9 cellular contexts compared by ENCODE assay signal in genomic region chr16:71526111-71526998, GRCh38. TPM values are rescaled to one million over a fixed set of nuclear protein-coding genes. Genes with fewer than 3 reads are reported as not detected.
DNase-seq lines count a peak whose midpoint lies in the region; ATAC-seq, FAIRE-seq and TF ChIP-seq lines count a peak whose summit lies in the region.
"Had no signal": no experiment of that assay in that cellular context is flagged by ENCODE, and none has a peak within 500 bp of the region (broad histone marks: within the 10 kb centered on the region; RNA-seq: fewer than 3 reads in every experiment).

Gene CHST4 (plus strand): TSS chr16:71526426. CDS start chr16:71536678, 10,252 bp downstream.

- CTCF ChIA-PET in GM12878 (lab: Yijun Ruan, JAX), result interaction anchor here (0.7 to 3.1 kb wide), 7 partner anchors 10 to 113 kb away, joined by 3 to 20 read pairs (median 5); no protein-coding TSS in a partner anchor

- H3K4me2 ChIP-seq in GM12878 (ENCODE audit: control insufficient read depth, insufficient read depth), result peak within 1 kb of the TSS; percentile 62; the same call in 1 of the 2 replicates

- ATAC-seq in GM12878 (peak; percentile 74), GM19463 (IDR thresholded peaks at IDR 0.05; ENCODE audit: unreplicated experiment) (no peak), GM21447 (IDR thresholded peaks at IDR 0.05; ENCODE audit: unreplicated experiment) (no peak)

- no peak for TF ChIP-seq RAD21 in GM12878 (IDR thresholded peaks at IDR 0.05; ENCODE audit: insufficient read depth, low read depth, low read length)

- no peaks in the 10 kb centered on the region for H3K36me3 Mint-ChIP-seq in nephron progenitor cell (ENCODE audit: low read depth)

- H3K27me3 ChIP-seq in GM12878 (replicated peaks in 1 of 2; ENCODE audit: control insufficient read depth in 2 of 2, insufficient read depth in 2 of 2, low read length in 1 of 2), result no peaks in the 10 kb centered on the region; a peak in 1 of 4 replicates

- peak within 1 kb of the TSS; percentile 83 for H3K4me3 Mint-ChIP-seq in nephron progenitor cell

- H3K27me3 Mint-ChIP-seq in nephron progenitor cell (ENCODE audit: low read depth, poor library complexity), result peaks cover 61% of the 10 kb centered on the region

- no peaks in the 10 kb centered on the region for H3K9me3 ChIP-seq in GM12878 (replicated peaks; ENCODE audit: control insufficient read depth, insufficient read depth, low read length)

- intact Hi-C loops in GM12878 (cut with micrococcal nuclease; ENCODE audit: unreplicated experiment), result no loop called here

- H2AFZ ChIP-seq in GM12878 (ENCODE audit: control insufficient read depth, low read depth, low read length), result peak within 1 kb of the TSS; percentile 35

- no peak within 1 kb of the TSS for H3K27ac ChIP-seq in GM12878 (ENCODE audit: control insufficient read depth, insufficient read depth)

- peaks cover 40% of the 10 kb centered on the region for H3K4me1 Mint-ChIP-seq in nephron progenitor cell

- H3K36me3 ChIP-seq in GM12878 (ENCODE audit: control insufficient read depth in 2 of 2, insufficient read depth in 2 of 2, low read length in 1 of 2), result no peaks in the 10 kb centered on the region

- H3K27ac Mint-ChIP-seq in nephron progenitor cell, result peak within 1 kb of the TSS; percentile 93

- in situ Hi-C loops in GM12878 (cut with MboI), result no loop called here

- no peaks in the 10 kb centered on the region for H4K20me1 ChIP-seq in GM12878 (ENCODE audit: control insufficient read depth, insufficient read depth)

- TSS peak; percentile 71 for BruUV-seq in GM12878 (replicated peaks; lab: Mats Ljungman, UMichigan)

- H3K4me3 ChIP-seq in GM12878, result no peak within 1 kb of the TSS

- FAIRE-seq in GM12878 (lab: Jason Lieb, UNC), result peak; percentile 75
- FAIRE-seq: endometrium had no signal

- RAD21 ChIA-PET in GM12878 (lab: Charles Lee; ENCODE audit: unreplicated experiment), result interaction anchor here (0.6 to 1.9 kb wide), 4 partner anchors 10 to 223 kb away, joined by 4 read pairs; no protein-coding TSS in a partner anchor

- TF ChIP-seq CTCF in GM12878 (IDR thresholded peaks at IDR 0.05 in 2 of 3, conservative IDR thresholded peaks at IDR 0.05 in 1 of 3; ENCODE audit: control insufficient read depth in 2 of 3, extremely low read depth in 1 of 3, insufficient read depth in 1 of 3, low read depth in 3 of 3, low read length in 3 of 3) (no peak), nephron progenitor cell (IDR thresholded peaks at IDR 0.05) (no peak)

- POLR2A ChIA-PET in GM12878 (lab: Charles Lee), result no interaction called here

- H3K4me1 ChIP-seq in GM12878 (ENCODE audit: control insufficient read depth, insufficient read depth, low read length), result no peaks in the 10 kb centered on the region; the same call in 1 of the 2 replicates

- no peak for TF ChIP-seq POLR2A in GM12878 (IDR thresholded peaks at IDR 0.05; ENCODE audit: low read depth, low read length)

- H3K79me2 ChIP-seq in GM12878 (ENCODE audit: control insufficient read depth, insufficient read depth, low read length), result no peaks in the 10 kb centered on the region

- TF ChIP-seq EP300 in GM12878 (IDR thresholded peaks at IDR 0.05; ENCODE audit: borderline replicate concordance in 1 of 2, control insufficient read depth in 1 of 2, low read depth in 2 of 2, low read length in 2 of 2), result no peak

- peak; percentile 21 for DNase-seq in GM04503 (ENCODE audit: low read depth)
- DNase-seq in NCI-H1092 (lab: John Stamatoyannopoulos, UW), result peak; percentile 41
- DNase-seq in GM12878 (ENCODE audit: low read depth, low spot score), result no peak
- peak; percentile 41 for DNase-seq in nephron progenitor cell
- DNase-seq in stimulated activated CD4-positive, alpha-beta T cell treated with anti-CD3 and anti-CD28 coated beads, Interleukin-12 subunit alpha, Interleukin-12 subunit beta, amount 100 ng/mL, for 4 hours, result no peak
- DNase-seq in activated CD8-positive, alpha-beta memory T cell treated with anti-CD3 and anti-CD28 coated beads, Interleukin-2, amount 50 U/mL, for 48 hours, result no peak

- no peak within 1 kb of the TSS; the same call in 1 of the 2 replicates for H3K9ac ChIP-seq in GM12878 (ENCODE audit: control insufficient read depth, insufficient read depth, low read length)

- SMC1A ChIA-PET in GM12878 (lab: Charles Lee; ENCODE audit: uncharacterized antibody, unreplicated experiment), result interaction anchor here (0.7 to 2.7 kb wide), 6 partner anchors 13 to 84 kb away, joined by 3 to 12 read pairs (median 4); no protein-coding TSS in a partner anchor

- no peaks in the 10 kb centered on the region for H3K9me3 Mint-ChIP-seq in nephron progenitor cell

- 31% methylated on average over 11 of the region's 11 CpGs for WGBS in GM12878 (ENCODE audit: insufficient coverage, insufficient replicate concordance, low lambda C conversion rate, missing lambda C conversion rate)

TF ChIP-seq in GM12878, 131 proteins besides CTCF, POLR2A, EP300 and RAD21:
- TF ChIP-seq RELB (IDR thresholded peaks at IDR 0.05; ENCODE audit: low read depth) (no peak), IKZF2 (IDR thresholded peaks at IDR 0.05) (0 out of 4 replicates have a peak, but pooled peaks of 1 of the 2 experiments have one; percentile 21)

RNA-seq across cellular contexts. Expression of gene CHST4, which starts in this region (rescaled TPM):
- 0.54 and 0.83 TPM in 2 replicates for total RNA-seq in GM12878 (2013; cell fraction: nucleolus; rRNA removed)
- total RNA-seq in GM12878 (2014; rRNA removed), result 0.90 and 1.0 TPM in 2 replicates
- 0.55 and 0.67 TPM in 2 replicates for total RNA-seq in GM12878 (2014; rRNA removed; fragmentation: Illumina TruSeq; extraction: Trizol)
- total RNA-seq in GM12878 (2021), result 0.82 and 1.1 TPM in 2 replicates
- polyA plus RNA-seq in GM12878 (2011; ENCODE audit: low read depth), result 0.33 TPM
- polyA plus RNA-seq in GM12878 (2011; rRNA removed), result 0.09 and 0.10 TPM in 2 replicates
- 0.12 TPM in 2 replicates for polyA plus RNA-seq in GM12878 (2011; cell fraction: cytosol; rRNA removed)
- 0.09 and 0.10 TPM in 2 replicates for polyA plus RNA-seq in GM12878 (2011; cell fraction: nucleus; rRNA removed)
- 0.39 and 0.79 TPM in 2 replicates for polyA plus RNA-seq in GM12878 (2012)
- 0.57 and 0.60 TPM in 2 replicates for polyA plus RNA-seq in GM12878 (2014; fragmentation: Illumina TruSeq; extraction: Trizol)
- 1 to 10 TPM in 1 of 2 experiments, under 1 TPM in 1; 0.60 to 1.4 TPM for polyA plus RNA-seq in GM12878 (2014; fragmentation: Nextera tagmentation; extraction: Ambion mirVana)
- polyA plus RNA-seq in GM12878 (2014; rRNA removed), result 0.50 and 0.81 TPM in 2 replicates
- polyA plus RNA-seq in GM12878 (2016; fragmentation: Nextera tagmentation; extraction: Ambion mirVana), result 1 to 10 TPM; 1.2 to 1.7 TPM
- 0.26 TPM in 1 of 2 replicates, not detected in the other for polyA minus RNA-seq in GM12878 (2011; rRNA and poly(A)+ RNA removed)
- not detected in 2 replicates for polyA minus RNA-seq in GM12878 (2011; cell fraction: cytosol; rRNA and poly(A)+ RNA removed)
- polyA minus RNA-seq in GM12878 (2011; cell fraction: nucleus; rRNA and poly(A)+ RNA removed), result not detected in 2 replicates

Comparison
In these comparisons a context has a peak if more than half of its experiments do, and no peak if none do; other contexts are left out.
1. DNase-seq: peak in GM04503 (single experiment), NCI-H1092 (single experiment) and nephron progenitor cell (single experiment); none in GM12878 (single experiment), stimulated activated CD4-positive, alpha-beta T cell treated with anti-CD3 and anti-CD28 coated beads, Interleukin-12 subunit alpha, Interleukin-12 subunit beta, amount 100 ng/mL, for 4 hours (single experiment) and activated CD8-positive, alpha-beta memory T cell treated with anti-CD3 and anti-CD28 coated beads, Interleukin-2, amount 50 U/mL, for 48 hours (single experiment).